ENCODE assay signal across 9 cellular contexts in genomic region chr2:148989882-148990493, GRCh38. TPM values are rescaled to one million over a fixed set of nuclear protein-coding genes. Genes with fewer than 3 reads are reported as not detected.
DNase-seq lines count a peak whose midpoint lies in the region; ATAC-seq and TF ChIP-seq lines count a peak whose summit lies in the region.
"Had no signal": no experiment of that assay in that cellular context is flagged by ENCODE, and none has a peak within 500 bp of the region (broad histone marks: within the 10 kb centered on the region; RNA-seq: fewer than 3 reads in every experiment).

No MANE protein-coding gene starts in this region.

- intact Hi-C loops in Right ventricle myocardium inferior (cut with DNase I), result loop anchor here (2.0 to 5.0 kb wide), 3 partner anchors 348 to 1051 kb away; partner anchors contain the start of gene EPC2
- intact Hi-C loops in cardiac septum (cut with DNase I), result loop anchor here (5.0 kb wide), 3 partner anchors 348 to 1053 kb away; partner anchors contain the start of gene EPC2
- intact Hi-C loops in left ventricle myocardium superior (cut with micrococcal nuclease), result loop anchor here (10.0 kb wide), 1 partner anchor 1045 kb away; no protein-coding TSS in a partner anchor
- intact Hi-C loops in sigmoid colon (cut with DNase I), result loop anchor here (5.0 kb wide), 1 partner anchor 1048 kb away; no protein-coding TSS in a partner anchor

- no peak for TF ChIP-seq POLR2A in sigmoid colon (IDR thresholded peaks at IDR 0.05)

- H3K36me3 ChIP-seq in sigmoid colon, result no peaks in the 10 kb centered on the region

- H3K4me1 ChIP-seq in sigmoid colon, result no peaks in the 10 kb centered on the region

- no peak overlapping the region for H3K4me3 ChIP-seq in sigmoid colon

- no peaks in the 10 kb centered on the region for H3K27me3 ChIP-seq in sigmoid colon

- ATAC-seq in Right ventricle myocardium inferior, result peak; percentile 87
- peak; percentile 86 for ATAC-seq in left ventricle myocardium superior

- DNase-seq in Right ventricle myocardium inferior (ENCODE audit: missing footprints), result no peak
- DNase-seq in cardiac septum (ENCODE audit: low spot score), result no peak
- DNase-seq in HEK293T (ENCODE audit: extremely low spot score), result peak; percentile 68
- peak; percentile 74 for DNase-seq in M059J (ENCODE audit: low read depth)
- DNase-seq in RPMI8226, result peak; percentile 71
- DNase-seq in amygdala (lab: John Stamatoyannopoulos, UW), result peak in 32 of 56 donors; percentile 10 to 79 (median 30)
- no peak for DNase-seq in left ventricle myocardium superior
- no peak for DNase-seq in sigmoid colon

- no peak for TF ChIP-seq EP300 in sigmoid colon (IDR thresholded peaks at IDR 0.05)

- H3K9me3 ChIP-seq in sigmoid colon, result no peaks in the 10 kb centered on the region

- H3K27ac ChIP-seq in sigmoid colon, result no peak overlapping the region

- 23 to 37% methylated on average over 6 of the region's 6 CpGs for WGBS in sigmoid colon, 2 donors

- CTCF ChIA-PET in HEK293T (lab: Yijun Ruan, JAX), result interaction anchor here (0.8 kb wide), 1 partner anchor 348 kb away, joined by 3 read pairs; no protein-coding TSS in a partner anchor

- POLR2A ChIA-PET in HEK293T (lab: Yijun Ruan, JAX), result no interaction called here

- peak in 3 of 4 experiments; percentile 69 to 80 (median 78) for TF ChIP-seq CTCF in sigmoid colon (IDR thresholded peaks at IDR 0.05)

TF ChIP-seq in HEK293T, 16 proteins besides CTCF, POLR2A, EP300 and RAD21:
- TF ChIP-seq SUZ12 (IDR thresholded peaks at IDR 0.05) (no peak), ZNF384 (IDR thresholded peaks at IDR 0.05) (no peak), HDGF (IDR thresholded peaks at IDR 0.05; ENCODE audit: borderline replicate concordance) (no peak), FOXA1 (IDR thresholded peaks at IDR 0.05) (no peak), FOXK2 (IDR thresholded peaks at IDR 0.05) (no peak), CTBP1 (IDR thresholded peaks at IDR 0.05; ENCODE audit: borderline replicate concordance) (no peak), BHLHE40 (IDR thresholded peaks at IDR 0.05; ENCODE audit: borderline replicate concordance) (no peak), NFRKB (IDR thresholded peaks at IDR 0.05) (no peak), TARDBP (IDR thresholded peaks at IDR 0.05) (no peak), ELF4 (IDR thresholded peaks at IDR 0.05) (no peak), LEF1 (IDR thresholded peaks at IDR 0.05; ENCODE audit: borderline replicate concordance) (no peak), ARNT (IDR thresholded peaks at IDR 0.05) (no peak), SP1 (IDR thresholded peaks at IDR 0.05) (no peak), PKNOX1 (IDR thresholded peaks at IDR 0.05) (no peak)

RNA-seq across cellular contexts. Expression of gene LYPD6B, which starts 48.5 kb away (rescaled TPM):
- total RNA-seq in Right ventricle myocardium inferior (not detected), cardiac septum (not detected), left ventricle myocardium superior (not detected), sigmoid colon (under 1 TPM in 1 of 4 donors, not detected in 3; 0.66 TPM)
- total RNA-seq in M059J (2014; rRNA removed; shearing (Covaris generic)), result 27.0 and 28.8 TPM in 2 replicates
- polyA plus RNA-seq in sigmoid colon, result 1 to 10 TPM; 1.2 to 2.1 (median 1.8) TPM
- total RNA-seq: natural killer cell treated with Interleukin-12 subunit alpha and Interleukin-12 subunit beta and Interleukin-15 and Interleukin-18, amount 100 ng/mL, for 72 hours had no signal

Comparison
In these comparisons a context has a peak if more than half of its experiments do, and no peak if none do; other contexts are left out.
1. DNase-seq: peak in HEK293T (single experiment), M059J (single experiment), RPMI8226 (single experiment) and amygdala (32 of 56); none in Right ventricle myocardium inferior (single experiment), cardiac septum (single experiment), left ventricle myocardium superior (single experiment) and sigmoid colon (single experiment).
2. RNA of gene LYPD6B, which starts 48.5 kb away (total RNA-seq): 27.0 to 28.8 TPM in M059J; not detected in Right ventricle myocardium inferior (single experiment), not detected in cardiac septum (single experiment), not detected in left ventricle myocardium superior (single experiment) and 0.66 TPM in sigmoid colon; every median in the first group is over 10 times any median in the second.